Comparison of ENCODE assay signal across 5 cellular contexts in genomic region chr11:18891712-18892111, GRCh38. TPM values are rescaled to one million over a fixed set of nuclear protein-coding genes. Genes with fewer than 3 reads are reported as not detected.
"Had no signal": no experiment of that assay in that cellular context is flagged by ENCODE, and none has a peak within 500 bp of the region (broad histone marks: within the 10 kb centered on the region; RNA-seq: fewer than 3 reads in every experiment).

No MANE protein-coding gene starts in this region.

RNA-seq across cellular contexts. Expression of gene MRGPRX1, which starts 47.5 kb away (rescaled TPM):
- total RNA-seq: HepG2, HT-29, HT1080, IMR-90 had no signal
- polyA plus RNA-seq: HepG2, IgD-negative memory B cell, IMR-90 had no signal
